In genomic region chr17:59521465-59522126, GRCh38 we compare ENCODE assay signal across 1 cellular context.
TF ChIP-seq lines count a peak whose summit lies in the region.

No MANE protein-coding gene starts in this region.

TF ChIP-seq in HepG2, 621 proteins besides CTCF, POLR2A, EP300 and RAD21 (continued from another document and continues in another):
- TF ChIP-seq RERE (CRISPR knock-in tag; IDR thresholded peaks at IDR 0.05; ENCODE audit: low read depth) (no peak), MAX (IDR thresholded peaks at IDR 0.05) (peak; percentile 63; the same call in 1 of the 2 replicates), ZMAT3 (CRISPR knock-in tag; conservative IDR thresholded peaks at IDR 0.05) (no peak), ZNF747 (CRISPR knock-in tag; IDR thresholded peaks at IDR 0.05; ENCODE audit: borderline replicate concordance) (0 out of 2 replicates have a peak, but pooled peaks have one; percentile 20), ETV5 (CRISPR knock-in tag; IDR thresholded peaks at IDR 0.05; ENCODE audit: borderline replicate concordance) (peak; percentile 46; the same call in 1 of the 2 replicates), CEBPB (IDR thresholded peaks at IDR 0.05; ENCODE audit: borderline replicate concordance, low read depth, low read length) (peak; percentile 49; the same call in 1 of the 2 replicates), ZNF777 (CRISPR knock-in tag; IDR thresholded peaks at IDR 0.05) (no peak), NR2F2 (IDR thresholded peaks at IDR 0.05; ENCODE audit: borderline replicate concordance, low read depth) (peak; percentile 52; the same call in 1 of the 2 replicates), NONO (IDR thresholded peaks at IDR 0.05) (no peak), NONO (CRISPR knock-in tag; conservative IDR thresholded peaks at IDR 0.05) (peak; percentile 82; the same call in 1 of the 2 replicates), FOXC1 (CRISPR knock-in tag; IDR thresholded peaks at IDR 0.05; ENCODE audit: borderline replicate concordance) (peak; percentile 74; the same call in 1 of the 2 replicates), RFXANK (CRISPR knock-in tag; IDR thresholded peaks at IDR 0.05) (0 out of 2 replicates have a peak, but pooled peaks have one; percentile 43), ZBTB37 (CRISPR knock-in tag; IDR thresholded peaks at IDR 0.05) (no peak), KMT2A (CRISPR knock-in tag; IDR thresholded peaks at IDR 0.05) (0 out of 2 replicates have a peak, but pooled peaks have one; percentile 25), LBX2 (CRISPR knock-in tag; IDR thresholded peaks at IDR 0.05; ENCODE audit: borderline replicate concordance) (no peak), FOXJ3 (CRISPR knock-in tag; IDR thresholded peaks at IDR 0.05; ENCODE audit: borderline replicate concordance) (0 out of 2 replicates have a peak, but pooled peaks have one; percentile 16), HNF1A (IDR thresholded peaks at IDR 0.05; ENCODE audit: low read depth) (no peak), HNF1A (CRISPR knock-in tag; IDR thresholded peaks at IDR 0.05; ENCODE audit: borderline replicate concordance) (no peak), SP1 (IDR thresholded peaks at IDR 0.05) (no peak), SP1 (CRISPR knock-in tag; IDR thresholded peaks at IDR 0.05) (no peak), THAP7 (CRISPR knock-in tag; IDR thresholded peaks at IDR 0.05) (peak; percentile 70), SMAD1 (CRISPR knock-in tag; IDR thresholded peaks at IDR 0.05; ENCODE audit: borderline replicate concordance, low read depth) (0 out of 2 replicates have a peak, but pooled peaks have one; percentile 25), ZBTB43 (CRISPR knock-in tag; conservative IDR thresholded peaks at IDR 0.05) (no peak), SP4 (CRISPR knock-in tag; IDR thresholded peaks at IDR 0.05) (0 out of 2 replicates have a peak, but pooled peaks have one; percentile 17), ARID5B (CRISPR knock-in tag; IDR thresholded peaks at IDR 0.05) (peak; percentile 75), SNAPC2 (CRISPR knock-in tag; IDR thresholded peaks at IDR 0.05) (peak; percentile 89; the same call in 1 of the 2 replicates), MNT (IDR thresholded peaks at IDR 0.05) (peak; percentile 42), PHF8 (CRISPR knock-in tag; IDR thresholded peaks at IDR 0.05) (peak; percentile 16; the same call in 1 of the 2 replicates), FOXO4 (CRISPR knock-in tag; conservative IDR thresholded peaks at IDR 0.05) (0 out of 2 replicates have a peak, but pooled peaks have one; percentile 46), DBP (CRISPR knock-in tag; IDR thresholded peaks at IDR 0.05; ENCODE audit: not compliant biosample characterization) (no peak)
